Comparison of ENCODE assay signal across 8 cellular contexts in genomic region chr3:184335661-184336483, GRCh38. TPM values are rescaled to one million over a fixed set of nuclear protein-coding genes. Genes with fewer than 3 reads are reported as not detected.
DNase-seq lines count a peak whose midpoint lies in the region; ATAC-seq, FAIRE-seq and TF ChIP-seq lines count a peak whose summit lies in the region.

No MANE protein-coding gene starts in this region.

- ATAC-seq in HG02852 (IDR thresholded peaks at IDR 0.05; ENCODE audit: unreplicated experiment), result peak; percentile 78

- TF ChIP-seq POLR2A in GM12892 (IDR thresholded peaks at IDR 0.05; ENCODE audit: low read depth, low read length), result peak; percentile 82

- peak; percentile 98 for FAIRE-seq in GM12892 (lab: Jason Lieb, UNC)

- in situ Hi-C loops in KBM-7 (cut with MboI; ENCODE audit: low pct_unique_long_range_greater_than_20kb, low sequenced_read_pairs), result no loop called here

- DNase-seq in GM12892 (ENCODE audit: insufficient read length) (peak; percentile 87), NCI-H2171 treated with DMSO at 0.1 percent for 48 hours (lab: John Stamatoyannopoulos, UW) (peak; percentile 77), cardiac fibroblast (ENCODE audit: low read depth in 2 of 2) (peak; percentile 80 to 84), islet precursor cell (peak; percentile 94), KBM-7 (no peak)
- peak; percentile 72 to 78 (median 75) for DNase-seq in activated CD4-positive, CD25-positive, alpha-beta regulatory T cell (lab: John Stamatoyannopoulos, UW)
- peak; percentile 91 for DNase-seq in stimulated activated CD4-positive, alpha-beta T cell treated with anti-CD3 and anti-CD28 coated beads, Interleukin-12 subunit alpha, Interleukin-12 subunit beta, amount 100 ng/mL, for 4 hours

- no peak for TF ChIP-seq CTCF in cardiac fibroblast (IDR thresholded peaks at IDR 0.05; ENCODE audit: low read depth, low read length)

- peak overlapping the region; percentile 60 to 69 for H3K4me3 ChIP-seq in cardiac fibroblast (replicated peaks in 1 of 2; ENCODE audit: low read depth in 2 of 2, low read length in 2 of 2)

RNA-seq across cellular contexts. Expression of gene FAM131A, which starts 1.5 kb away (rescaled TPM):
- 1.6 TPM for polyA plus RNA-seq in GM12892 (2012; ENCODE audit: missing spikeins)

RNA-seq across cellular contexts. Expression of gene EIF4G1, which starts 21.5 kb away (rescaled TPM):
- 124 TPM for polyA plus RNA-seq in GM12892 (2012; ENCODE audit: missing spikeins)

RNA-seq across cellular contexts. Expression of gene CLCN2, which starts 25.5 kb away (rescaled TPM):
- polyA plus RNA-seq in GM12892 (2012; ENCODE audit: missing spikeins), result 1.2 TPM

RNA-seq across cellular contexts. Expression of gene POLR2H, which starts 25.6 kb away (rescaled TPM):
- 138 TPM for polyA plus RNA-seq in GM12892 (2012; ENCODE audit: missing spikeins)

RNA-seq across cellular contexts. Expression of gene PSMD2, which starts 36.8 kb away (rescaled TPM):
- polyA plus RNA-seq in GM12892 (2012; ENCODE audit: missing spikeins), result 110 TPM
